In genomic region chr11:67230406-67230805, GRCh38 we compare ENCODE assay signal across 25 cellular contexts.
DNase-seq lines count a peak whose midpoint lies in the region; ATAC-seq and TF ChIP-seq lines count a peak whose summit lies in the region.
"Had no signal": no experiment of that assay in that cellular context is flagged by ENCODE, and none has a peak within 500 bp of the region (broad histone marks: within the 10 kb centered on the region; RNA-seq: fewer than 3 reads in every experiment).

No MANE protein-coding gene starts in this region.

- in situ Hi-C loops in astrocyte of the spinal cord (cut with HindIII; ENCODE audit: low sequenced_read_pairs), result no loop called here

- no peaks in the 10 kb centered on the region for H3K27me3 Mint-ChIP-seq in stimulated activated naive CD8-positive, alpha-beta T cell treated with anti-CD3 and anti-CD28 coated beads, Interleukin-15, amount 100 ng/mL, for 72 hours

- DNase-seq in DMS53 (lab: John Stamatoyannopoulos, UW) (peak; percentile 26), DMS53 treated with DMSO at 0.1 percent for 48 hours (lab: John Stamatoyannopoulos, UW; ENCODE audit: unreplicated experiment) (no peak), astrocyte of the spinal cord (ENCODE audit: low read depth, low spot score) (peak; percentile 28), AG08396 (ENCODE audit: low spot score) (no peak), globus pallidus (ENCODE audit: low spot score) (no peak)
- no peak for DNase-seq in stimulated activated naive CD8-positive, alpha-beta T cell treated with anti-CD3 and anti-CD28 coated beads, Interleukin-15, amount 100 ng/mL, for 72 hours
- no peak for DNase-seq in stimulated activated naive CD8-positive, alpha-beta T cell treated with anti-CD3 and anti-CD28 coated beads, Interleukin-15, Interleukin-2, amounts not matched to agents 100 U/mL and 50 U/mL, for 24 hours
- DNase-seq: activated gamma-delta T cell treated with Interleukin-2 at 50 U/mL for 16 hours; AML-193; cerebellar nuclear complex; DMS153; foreskin fibroblast; KG1; left cardiac atrium; mesendoderm; NCI-H1048; NCI-H187 treated with DMSO at 0.1 percent for 48 hours; NCI-H69; occipital lobe; SK-N-SH; stimulated activated CD4-positive, alpha-beta T cell treated with anti-CD3 and anti-CD28 coated beads, Interleukin-1b, Interleukin-23, amount 100 ng/mL, for 48 hours; substantia nigra; upper lobe of left lung had no signal

- H3K4me3 ChIP-seq in astrocyte of the spinal cord (ENCODE audit: low read depth, low read length), result no peak overlapping the region
- H3K4me3 ChIP-seq: skin epidermis, upper lobe of left lung had no signal

- H3K4me3 Mint-ChIP-seq in stimulated activated naive CD8-positive, alpha-beta T cell treated with anti-CD3 and anti-CD28 coated beads, Interleukin-15, amount 100 ng/mL, for 72 hours, result no peak overlapping the region

- ATAC-seq in stimulated activated naive CD8-positive, alpha-beta T cell treated with anti-CD3 and anti-CD28 coated beads, Interleukin-15, amount 100 ng/mL, for 72 hours, result no peak
- no peak for ATAC-seq in stimulated activated naive CD8-positive, alpha-beta T cell treated with anti-CD3 and anti-CD28 coated beads, Interleukin-15, Interleukin-2, amounts not matched to agents 100 U/mL and 50 U/mL, for 24 hours
- ATAC-seq in HG02981 (IDR thresholded peaks at IDR 0.05; ENCODE audit: unreplicated experiment), result no peak
- ATAC-seq: left cardiac atrium had no signal

- peaks cover 15% of the 10 kb centered on the region for H3K4me1 Mint-ChIP-seq in stimulated activated naive CD8-positive, alpha-beta T cell treated with anti-CD3 and anti-CD28 coated beads, Interleukin-15, amount 100 ng/mL, for 72 hours

- H3K27ac Mint-ChIP-seq in stimulated activated naive CD8-positive, alpha-beta T cell treated with anti-CD3 and anti-CD28 coated beads, Interleukin-15, amount 100 ng/mL, for 72 hours, result peak overlapping the region; percentile 19 to 65

- no peaks in the 10 kb centered on the region for H3K9me3 Mint-ChIP-seq in stimulated activated naive CD8-positive, alpha-beta T cell treated with anti-CD3 and anti-CD28 coated beads, Interleukin-15, amount 100 ng/mL, for 72 hours

- TF ChIP-seq CTCF in astrocyte of the spinal cord (IDR thresholded peaks at IDR 0.05; ENCODE audit: low read depth, low read length), result no peak

Comparison
In these comparisons a context has a peak if more than half of its experiments do, and no peak if none do; other contexts are left out.
1. DNase-seq: peak in DMS53 (single experiment) and astrocyte of the spinal cord (single experiment); none in DMS53 treated with DMSO at 0.1 percent for 48 hours (single experiment), stimulated activated naive CD8-positive, alpha-beta T cell treated with anti-CD3 and anti-CD28 coated beads, Interleukin-15, amount 100 ng/mL, for 72 hours (0 of 2), stimulated activated naive CD8-positive, alpha-beta T cell treated with anti-CD3 and anti-CD28 coated beads, Interleukin-15, Interleukin-2, amounts not matched to agents 100 U/mL and 50 U/mL, for 24 hours (single experiment), AG08396 (single experiment) and globus pallidus (single experiment).